14 cellular contexts compared by ENCODE assay signal in genomic region chr10:98167191-98167590, GRCh38. TPM values are rescaled to one million over a fixed set of nuclear protein-coding genes. Genes with fewer than 3 reads are reported as not detected.
DNase-seq lines count a peak whose midpoint lies in the region; ATAC-seq and TF ChIP-seq lines count a peak whose summit lies in the region.
"Had no signal": no experiment of that assay in that cellular context is flagged by ENCODE, and none has a peak within 500 bp of the region (broad histone marks: within the 10 kb centered on the region; RNA-seq: fewer than 3 reads in every experiment).

No MANE protein-coding gene starts in this region.

- H3K36me3 ChIP-seq in SJCRH30 (peaks cover 8% of the 10 kb centered on the region), ovary (no peaks in the 10 kb centered on the region)

- H3K4me3 ChIP-seq in SJCRH30 (no peak overlapping the region), ovary (no peak overlapping the region)
- H3K4me3 ChIP-seq: right atrium auricular region, SJSA1, upper lobe of right lung had no signal

- no peak for TF ChIP-seq EP300 in ovary (IDR thresholded peaks at IDR 0.05)

- H3K27ac ChIP-seq in SJCRH30 (peak overlapping the region; percentile 87), ovary (no peak overlapping the region)
- H3K27ac ChIP-seq: right atrium auricular region, SJSA1, upper lobe of right lung had no signal

- ATAC-seq in GM18861 (IDR thresholded peaks at IDR 0.05; ENCODE audit: unreplicated experiment) (peak; percentile 50), GM21515 (IDR thresholded peaks at IDR 0.05; ENCODE audit: unreplicated experiment) (peak; percentile 61), HG03097 (IDR thresholded peaks at IDR 0.05; ENCODE audit: low FRiP score, unreplicated experiment) (peak; percentile 41)
- ATAC-seq: upper lobe of right lung had no signal

- H3K4me1 ChIP-seq in SJCRH30 (peaks cover 26% of the 10 kb centered on the region), ovary (ENCODE audit: insufficient read depth) (peaks cover 1% of the 10 kb centered on the region)
- H3K4me1 ChIP-seq: SJSA1, upper lobe of right lung had no signal

- no peak for TF ChIP-seq POLR2A in ovary (IDR thresholded peaks at IDR 0.05)

- no peak for TF ChIP-seq CTCF in ovary (IDR thresholded peaks at IDR 0.05)

- H3K9me3 ChIP-seq in SJCRH30 (replicated peaks), result no peaks in the 10 kb centered on the region
- no peaks in the 10 kb centered on the region for H3K9me3 ChIP-seq in ovary
- H3K9me3 ChIP-seq: right atrium auricular region, SJSA1, upper lobe of right lung had no signal

- H3K27me3 ChIP-seq in SJCRH30 (no peaks in the 10 kb centered on the region), ovary (no peaks in the 10 kb centered on the region)
- H3K27me3 ChIP-seq: right atrium auricular region, SJSA1, upper lobe of right lung had no signal

- intact Hi-C loops in ovary (cut with DNase I), result loop anchor here in 2 of 4 donors (10.0 kb wide), 1 partner anchor 148 kb away; no protein-coding TSS in a partner anchor

- 63 to 78% (median 66%) methylated on average over 2 of the region's 2 CpGs for WGBS in ovary, 3 donors

- DNase-seq in SJCRH30 (no peak), NCI-H1105 treated with DMSO at 0.1 percent for 48 hours (lab: John Stamatoyannopoulos, UW) (no peak), ovary (no peak), DMS79 (lab: John Stamatoyannopoulos, UW) (no peak), ureter (ENCODE audit: low spot score) (no peak)
- DNase-seq: dermis blood vessel endothelial cell; hypothalamus; stimulated activated CD4-positive, alpha-beta T cell treated with anti-CD3 and anti-CD28 coated beads, Interleukin-4, amount 100 ng/mL, for 1 hour; upper lobe of right lung had no signal

RNA-seq across cellular contexts. Expression of gene R3HCC1L, which starts 32.7 kb away (rescaled TPM):
- total RNA-seq in SJCRH30 (2014; rRNA removed; shearing (Covaris generic)), result 28.7 and 30.6 TPM in 2 replicates
- 10 to 100 TPM in 2 of 7 donors, 1 to 10 TPM in 5; 7.4 to 10.8 (median 9.3) TPM for total RNA-seq in ovary
- 1 to 10 TPM; 8.7 to 8.8 TPM for polyA plus RNA-seq in ovary
- total RNA-seq in ureter, result 21.0 TPM
